Comparison of ENCODE assay signal across 1 cellular context in the genomic region with DNA sequence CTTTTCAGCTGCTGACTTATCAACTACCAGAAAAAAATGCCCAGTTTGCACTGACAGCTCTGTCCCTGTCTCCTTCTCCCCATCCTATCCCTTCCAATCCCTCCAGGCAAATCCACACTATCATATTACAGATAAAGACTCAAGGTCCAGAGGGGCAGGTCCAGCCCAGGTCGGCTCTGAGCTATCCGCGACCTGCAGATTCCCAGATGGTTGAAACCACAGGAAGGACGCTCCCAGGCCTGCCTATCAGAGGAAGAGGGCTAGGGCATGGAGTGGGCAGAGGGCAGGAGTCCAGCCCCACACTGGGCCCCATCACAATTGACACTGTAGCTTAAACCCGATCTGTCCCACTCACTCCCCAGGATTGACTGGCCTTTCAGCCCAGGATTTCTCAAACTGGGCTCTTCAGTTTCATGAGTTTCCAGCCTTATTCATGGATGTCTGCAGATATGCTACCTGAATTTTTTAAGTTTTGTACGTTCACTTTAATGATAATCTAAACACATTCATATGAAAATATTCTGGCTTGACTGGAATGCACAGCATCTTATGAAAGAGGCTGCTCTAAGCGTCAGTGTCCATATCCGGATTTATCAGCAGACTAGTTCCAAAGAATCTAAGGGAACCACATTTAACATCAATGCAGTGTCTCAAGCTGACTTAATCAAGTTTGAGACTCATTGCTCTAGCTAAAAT.
TF ChIP-seq lines count a peak whose summit lies in the region.

No MANE protein-coding gene starts in this region.

TF ChIP-seq in SK-N-SH treated with all-trans-retinoic acid at 6 μM for 48 hours, 23 proteins besides CTCF, POLR2A, EP300 and RAD21 (continued from another document):
- TF ChIP-seq TCF4 (CRISPR knock-in tag; IDR thresholded peaks at IDR 0.05; ENCODE audit: borderline replicate concordance) = no peak
- no peak for TF ChIP-seq ZNF8 (CRISPR knock-in tag; IDR thresholded peaks at IDR 0.05)
- no peak for TF ChIP-seq ZFP30 (CRISPR knock-in tag; IDR thresholded peaks at IDR 0.05)
- TF ChIP-seq RARB (CRISPR knock-in tag; IDR thresholded peaks at IDR 0.05) = no peak
- no peak for TF ChIP-seq GLIS3 (CRISPR knock-in tag; IDR thresholded peaks at IDR 0.05)
TF ChIP-seq in SK-N-SH treated with all-trans-retinoic acid at 6 μM for 48 hours: peak in this region for 0.
